In the genomic region with DNA sequence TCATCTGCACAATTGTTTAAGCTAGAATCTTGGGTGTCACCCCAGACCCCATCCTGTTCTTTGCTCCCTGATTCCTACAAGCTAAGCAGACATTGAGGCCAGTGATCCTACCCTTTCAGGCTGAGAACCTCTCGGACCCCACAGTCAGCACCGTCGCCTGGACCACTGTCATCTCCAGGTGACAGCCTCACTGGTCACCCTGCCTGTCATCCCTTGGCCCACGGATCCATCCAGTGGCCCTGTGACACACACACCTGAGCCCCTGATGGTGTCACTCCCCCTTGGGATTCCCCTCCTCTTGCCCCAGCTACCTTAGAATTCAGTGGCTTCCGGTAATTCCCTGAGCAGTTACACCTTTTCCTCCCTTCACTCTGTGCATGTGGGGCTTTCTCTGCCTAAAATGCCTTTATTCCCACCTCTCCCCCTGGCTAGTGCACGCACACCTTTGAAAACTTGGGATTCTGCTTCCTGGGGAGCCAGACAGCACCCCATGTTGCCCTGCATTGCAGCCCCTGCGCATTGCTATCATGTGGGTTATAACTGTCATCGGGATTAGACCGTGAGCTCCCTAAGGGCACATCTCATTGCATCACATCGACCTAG, we compare ENCODE assay signal across 17 cellular contexts.
"Had no signal": no experiment of that assay in that cellular context is flagged by ENCODE, and none has a peak within 500 bp of the region (broad histone marks: within the 10 kb centered on the region; RNA-seq: fewer than 3 reads in every experiment).

No MANE protein-coding gene starts in this region.

- H3K9ac ChIP-seq: parathyroid adenoma had no signal

- H3K27ac ChIP-seq: colonic mucosa, esophagus muscularis mucosa, parathyroid adenoma, SK-N-MC, suprapubic skin, upper lobe of left lung, WERI-Rb-1 had no signal

- H3K27me3 ChIP-seq: colonic mucosa, esophagus muscularis mucosa, suprapubic skin, upper lobe of left lung had no signal

- H3K4me3 ChIP-seq: colonic mucosa, esophagus muscularis mucosa, SK-N-MC, suprapubic skin, upper lobe of left lung had no signal

- DNase-seq: activated CD4-positive, alpha-beta T cell treated with anti-CD3 and anti-CD28 coated beads for 36 hours; activated CD8-positive, alpha-beta T cell treated with anti-CD3 and anti-CD28 coated beads for 36 hours; activated gamma-delta T cell treated with Interleukin-2 at 50 U/mL for 16 hours; activated T-cell treated with anti-CD3 and anti-CD28 coated beads, Interleukin-2, amount 50 U/mL, for 4 hours; amniotic stem cell; central memory CD4-positive, alpha-beta T cell; colonic mucosa; effector CD4-positive, alpha-beta T cell; kidney glomerular epithelial cell; stimulated activated CD4-positive, alpha-beta T cell treated with anti-CD3 and anti-CD28 coated beads, Interleukin-12 subunit alpha, Interleukin-12 subunit beta, amount 100 ng/mL, for 4 hours; stimulated activated naive CD8-positive, alpha-beta T cell treated with anti-CD3 and anti-CD28 coated beads, Interleukin-15, Interleukin-2, amounts not matched to agents 100 U/mL and 50 U/mL, for 24 hours; upper lobe of left lung; WERI-Rb-1 had no signal

- H3K36me3 ChIP-seq: colonic mucosa, suprapubic skin had no signal

- H3K9me3 ChIP-seq: colonic mucosa, esophagus muscularis mucosa, suprapubic skin, upper lobe of left lung had no signal
